ENCODE assay signal across 10 cellular contexts in genomic region chr3:188578579-188579363, GRCh38.
DNase-seq lines count a peak whose midpoint lies in the region; ATAC-seq lines count a peak whose summit lies in the region.
"Had no signal": no experiment of that assay in that cellular context is flagged by ENCODE, and none has a peak within 500 bp of the region (broad histone marks: within the 10 kb centered on the region; RNA-seq: fewer than 3 reads in every experiment).

No MANE protein-coding gene starts in this region.

- H3K27me3 Mint-ChIP-seq in activated CD4-positive, alpha-beta memory T cell treated with anti-CD3 and anti-CD28 coated beads for 36 hours = no peaks in the 10 kb centered on the region
- H3K27me3 Mint-ChIP-seq in activated CD4-positive, alpha-beta memory T cell treated with anti-CD3 and anti-CD28 coated beads, Interleukin-2, amount 10 ng/mL, durations not matched to agents 7 days and 5 days = no peaks in the 10 kb centered on the region

- POLR2A ChIA-PET in activated CD4-positive, alpha-beta memory T cell treated with anti-CD3 and anti-CD28 coated beads for 36 hours (lab: Charles Lee) = no interaction called here
- POLR2A ChIA-PET in activated CD4-positive, alpha-beta memory T cell treated with anti-CD3 and anti-CD28 coated beads, Interleukin-2, amount 10 ng/mL, durations not matched to agents 7 days and 5 days (lab: Charles Lee) = no interaction called here

- CTCF ChIA-PET in activated CD4-positive, alpha-beta memory T cell treated with anti-CD3 and anti-CD28 coated beads for 36 hours (lab: Charles Lee) = no interaction called here
- CTCF ChIA-PET in activated CD4-positive, alpha-beta memory T cell treated with anti-CD3 and anti-CD28 coated beads, Interleukin-2, amount 10 ng/mL, durations not matched to agents 7 days and 5 days (lab: Charles Lee) = no interaction called here

- no peaks in the 10 kb centered on the region for H3K9me3 Mint-ChIP-seq in activated CD4-positive, alpha-beta memory T cell treated with anti-CD3 and anti-CD28 coated beads for 36 hours
- no peaks in the 10 kb centered on the region for H3K9me3 Mint-ChIP-seq in activated CD4-positive, alpha-beta memory T cell treated with anti-CD3 and anti-CD28 coated beads, Interleukin-2, amount 10 ng/mL, durations not matched to agents 7 days and 5 days
- H3K9me3 Mint-ChIP-seq: activated T-cell treated with anti-CD3 and anti-CD28 coated beads, Interleukin-2, amount 50 U/mL, for 4 hours had no signal

- peak; percentile 48 for DNase-seq in activated CD4-positive, alpha-beta memory T cell treated with anti-CD3 and anti-CD28 coated beads for 36 hours
- DNase-seq in activated CD4-positive, alpha-beta memory T cell treated with anti-CD3 and anti-CD28 coated beads, Interleukin-2, amount 10 ng/mL, durations not matched to agents 7 days and 5 days = no peak
- DNase-seq in amniotic epithelial cell (ENCODE audit: low read depth) (peak; percentile 53), hepatic stellate cell (ENCODE audit: low spot score) (peak; percentile 29), stromal cell of bone marrow (ENCODE audit: low read depth) (peak; percentile 87)
- DNase-seq: activated T-cell treated with anti-CD3 and anti-CD28 coated beads, Interleukin-2, amount 50 U/mL, for 4 hours; NCI-H2029 had no signal

- peaks cover 12% of the 10 kb centered on the region for H3K4me1 Mint-ChIP-seq in activated CD4-positive, alpha-beta memory T cell treated with anti-CD3 and anti-CD28 coated beads for 36 hours (ENCODE audit: low read depth)
- no peaks in the 10 kb centered on the region for H3K4me1 Mint-ChIP-seq in activated CD4-positive, alpha-beta memory T cell treated with anti-CD3 and anti-CD28 coated beads, Interleukin-2, amount 10 ng/mL, durations not matched to agents 7 days and 5 days

- no peak for ATAC-seq in HG03354 (IDR thresholded peaks at IDR 0.05; ENCODE audit: poor library complexity, severe bottlenecking, unreplicated experiment)
- ATAC-seq in HG03095 (IDR thresholded peaks at IDR 0.05; ENCODE audit: unreplicated experiment) = no peak
- ATAC-seq in GM18858 (IDR thresholded peaks at IDR 0.05; ENCODE audit: unreplicated experiment) = no peak

- intact Hi-C loops in activated CD4-positive, alpha-beta memory T cell treated with anti-CD3 and anti-CD28 coated beads for 36 hours (cut with micrococcal nuclease) = no loop called here

- H3K4me3 Mint-ChIP-seq in activated CD4-positive, alpha-beta memory T cell treated with anti-CD3 and anti-CD28 coated beads for 36 hours = no peak overlapping the region
- H3K4me3 Mint-ChIP-seq in activated CD4-positive, alpha-beta memory T cell treated with anti-CD3 and anti-CD28 coated beads, Interleukin-2, amount 10 ng/mL, durations not matched to agents 7 days and 5 days = no peak overlapping the region
- H3K4me3 Mint-ChIP-seq: activated T-cell treated with anti-CD3 and anti-CD28 coated beads, Interleukin-2, amount 50 U/mL, for 4 hours had no signal

- H3K36me3 Mint-ChIP-seq in activated CD4-positive, alpha-beta memory T cell treated with anti-CD3 and anti-CD28 coated beads for 36 hours = peaks cover 6% of the 10 kb centered on the region
- no peaks in the 10 kb centered on the region for H3K36me3 Mint-ChIP-seq in activated CD4-positive, alpha-beta memory T cell treated with anti-CD3 and anti-CD28 coated beads, Interleukin-2, amount 10 ng/mL, durations not matched to agents 7 days and 5 days (ENCODE audit: low read depth)

- no peak overlapping the region for H3K27ac Mint-ChIP-seq in activated CD4-positive, alpha-beta memory T cell treated with anti-CD3 and anti-CD28 coated beads for 36 hours
- H3K27ac Mint-ChIP-seq in activated CD4-positive, alpha-beta memory T cell treated with anti-CD3 and anti-CD28 coated beads, Interleukin-2, amount 10 ng/mL, durations not matched to agents 7 days and 5 days = no peak overlapping the region
